In the genomic region with DNA sequence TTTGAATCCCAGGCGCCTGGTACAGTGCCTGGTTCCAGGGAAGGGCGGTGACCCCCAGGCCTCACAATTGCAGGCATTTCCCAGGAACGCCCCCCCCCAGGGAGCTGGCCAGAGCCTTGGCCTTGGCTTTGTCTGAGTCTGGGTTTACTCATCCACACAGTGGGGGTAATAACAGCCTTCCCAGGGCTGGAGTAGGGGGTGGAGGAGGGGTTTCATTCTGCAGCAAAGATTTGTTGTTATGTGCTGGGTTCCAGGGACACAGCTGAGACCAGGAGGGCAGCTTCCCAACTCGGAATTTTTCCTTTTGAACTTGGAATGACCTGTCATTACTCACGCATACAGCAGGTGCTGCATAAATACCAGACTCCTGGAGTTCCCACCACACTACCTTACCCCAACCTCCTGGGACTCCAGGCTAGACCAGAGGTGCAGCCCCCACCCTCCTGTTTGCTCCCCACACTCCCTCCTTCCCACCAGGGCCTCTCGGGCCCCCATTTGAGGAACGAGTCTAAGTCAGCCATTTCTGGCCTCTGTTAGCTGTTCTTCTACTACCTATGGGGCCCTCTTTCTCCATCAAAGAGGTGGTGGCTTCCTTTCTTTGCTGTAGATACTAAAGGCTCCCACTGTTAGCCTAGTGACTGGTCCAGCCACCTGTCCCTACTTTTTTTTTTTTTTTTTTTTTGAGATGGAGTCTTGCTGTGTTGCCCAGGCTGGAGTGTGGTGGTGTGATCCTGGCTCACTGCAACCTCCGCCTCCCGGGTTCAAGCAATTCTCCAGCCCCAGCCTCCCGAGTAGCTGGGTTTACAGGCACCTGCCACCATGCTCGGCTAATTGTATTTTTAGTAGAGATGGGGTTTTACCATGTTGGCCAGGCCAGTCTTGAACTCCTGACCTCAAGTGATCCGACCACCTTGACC, we compare ENCODE assay signal across 8 cellular contexts. TPM values are rescaled to one million over a fixed set of nuclear protein-coding genes. Genes with fewer than 3 reads are reported as not detected.
DNase-seq lines count a peak whose midpoint lies in the region; ATAC-seq and TF ChIP-seq lines count a peak whose summit lies in the region.

No MANE protein-coding gene starts in this region.

- no peaks in the 10 kb centered on the region for H3K9me3 Mint-ChIP-seq in naive thymus-derived CD8-positive, alpha-beta T cell

- H3K36me3 ChIP-seq in BLaER1 treated with 17β-estradiol and CSF1 and Interleukin-3, amounts not matched to agents 10 nM and 100 nM, result peaks cover 0 to 6% (median 0%) of the 10 kb centered on the region in 11 experiments; a peak in 8 of 22 replicates
- no peaks in the 10 kb centered on the region for H3K36me3 ChIP-seq in colonic mucosa

- peak overlapping the region; percentile 54 to 92 (median 83) for H3K4me3 Mint-ChIP-seq in naive thymus-derived CD8-positive, alpha-beta T cell

- TF ChIP-seq RAD21 in Ishikawa (IDR thresholded peaks at IDR 0.05; ENCODE audit: low read depth), result no peak

- H3K4me1 Mint-ChIP-seq in naive thymus-derived CD8-positive, alpha-beta T cell, result peaks cover 38 to 62% (median 59%) of the 10 kb centered on the region in 4 donors

- TF ChIP-seq CTCF in colonic mucosa (IDR thresholded peaks at IDR 0.05), result no peak

- peak overlapping the region; percentile 15 to 80 (median 57); a peak in 20 of 22 replicates for H3K4me2 ChIP-seq in BLaER1 treated with 17β-estradiol and CSF1 and Interleukin-3, amounts not matched to agents 10 nM and 100 nM

- ATAC-seq in naive thymus-derived CD8-positive, alpha-beta T cell, result peak; percentile 34 to 38
- no peak for ATAC-seq in HG02623 (IDR thresholded peaks at IDR 0.05; ENCODE audit: unreplicated experiment)

- peak overlapping the region in 3 of 11 experiments; percentile 7 to 46 (median 9); a peak in 3 of 22 replicates for H3K9ac ChIP-seq in BLaER1 treated with 17β-estradiol and CSF1 and Interleukin-3, amounts not matched to agents 10 nM and 100 nM
- no peak overlapping the region for H3K9ac ChIP-seq in colonic mucosa (ENCODE audit: low read depth in 2 of 2, low read length in 2 of 2)

- peak overlapping the region; percentile 70 to 96 (median 93) for H3K27ac Mint-ChIP-seq in naive thymus-derived CD8-positive, alpha-beta T cell

- peaks cover 27 to 49% (median 43%) of the 10 kb centered on the region in 10 experiments for H3K4me1 ChIP-seq in BLaER1 treated with 17β-estradiol and CSF1 and Interleukin-3, amounts not matched to agents 10 nM and 100 nM
- no peaks in the 10 kb centered on the region for H3K4me1 ChIP-seq in colonic mucosa

- intact Hi-C loops in colonic mucosa (cut with DNase I), result no loop called here

- peak overlapping the region in 5 of 11 experiments; percentile 31 to 56 (median 44); a peak in 7 of 22 replicates for H3K27ac ChIP-seq in BLaER1 treated with 17β-estradiol and CSF1 and Interleukin-3, amounts not matched to agents 10 nM and 100 nM
- H3K27ac ChIP-seq in colonic mucosa, result no peak overlapping the region

- no peaks in the 10 kb centered on the region for H3K9me3 ChIP-seq in BLaER1 treated with 17β-estradiol and CSF1 and Interleukin-3, amounts not matched to agents 10 nM and 100 nM (replicated peaks in 1 of 11)
- no peaks in the 10 kb centered on the region for H3K9me3 ChIP-seq in colonic mucosa

- peak; percentile 40 for DNase-seq in colonic mucosa
- peak in 7 of 10 donors; percentile 23 to 61 (median 29) for DNase-seq in naive thymus-derived CD8-positive, alpha-beta T cell
- no peak for DNase-seq in GF-D8 (lab: John Stamatoyannopoulos, UW)
- no peak for DNase-seq in DMS114 treated with DMSO at 0.1 percent for 48 hours (lab: John Stamatoyannopoulos, UW; ENCODE audit: unreplicated experiment)
- no peak for DNase-seq in NCI-H748 treated with DMSO at 0.1 percent for 48 hours (lab: John Stamatoyannopoulos, UW)

- no peak for TF ChIP-seq EP300 in Ishikawa (IDR thresholded peaks at IDR 0.05; ENCODE audit: borderline replicate concordance)

- POLR2A ChIA-PET in naive thymus-derived CD8-positive, alpha-beta T cell (lab: Charles Lee), result interaction anchor here (0.6 to 2.0 kb wide), 14 partner anchors 8 to 455 kb away, joined by 3 to 10 read pairs (median 3); a partner anchor contains a TSS

- peaks cover 0 to 2% (median 0%) of the 10 kb centered on the region in 5 donors for H3K27me3 Mint-ChIP-seq in naive thymus-derived CD8-positive, alpha-beta T cell

- no peak overlapping the region for H3K4me3 ChIP-seq in BLaER1 treated with 17β-estradiol and CSF1 and Interleukin-3, amounts not matched to agents 10 nM and 100 nM
- H3K4me3 ChIP-seq in colonic mucosa, result no peak overlapping the region

- H3K36me3 Mint-ChIP-seq in naive thymus-derived CD8-positive, alpha-beta T cell, result peaks cover 3 to 13% (median 6%) of the 10 kb centered on the region in 3 donors

- no peaks in the 10 kb centered on the region for H3K27me3 ChIP-seq in BLaER1 treated with 17β-estradiol and CSF1 and Interleukin-3, amounts not matched to agents 10 nM and 100 nM
- peaks cover 4% of the 10 kb centered on the region for H3K27me3 ChIP-seq in colonic mucosa

- peaks cover 0 to 14% (median 5%) of the 10 kb centered on the region in 11 experiments; a peak in 7 of 22 replicates for H4K20me1 ChIP-seq in BLaER1 treated with 17β-estradiol and CSF1 and Interleukin-3, amounts not matched to agents 10 nM and 100 nM

TF ChIP-seq in Ishikawa, 13 proteins besides CTCF, POLR2A, EP300 and RAD21:
- TF ChIP-seq YY1 (IDR thresholded peaks at IDR 0.05; ENCODE audit: low read depth) (no peak), ZBTB7A (IDR thresholded peaks at IDR 0.05; ENCODE audit: low read depth) (no peak), TEAD4 (IDR thresholded peaks at IDR 0.05) (peak; percentile 18; the same call in 1 of the 2 replicates)

RNA-seq across cellular contexts. Expression of a gene that starts 1.6 kb away (rescaled TPM):
- total RNA-seq in colonic mucosa, result 1 to 10 TPM; 3.9 TPM
- 100 to 1,000 TPM; 190 to 196 TPM for total RNA-seq in naive thymus-derived CD8-positive, alpha-beta T cell
- polyA plus RNA-seq in naive thymus-derived CD8-positive, alpha-beta T cell, result 1 to 10 TPM; 1.2 to 3.4 (median 2.0) TPM

RNA-seq across cellular contexts. Expression of a gene that starts 18.3 kb away (rescaled TPM):
- not detected for total RNA-seq in colonic mucosa
- not detected for total RNA-seq in naive thymus-derived CD8-positive, alpha-beta T cell
- not detected for polyA plus RNA-seq in naive thymus-derived CD8-positive, alpha-beta T cell

RNA-seq across cellular contexts. Expression of a gene that starts 34.9 kb away (rescaled TPM):
- total RNA-seq in colonic mucosa, result 1 to 10 TPM; 4.7 to 9.1 TPM
- total RNA-seq in naive thymus-derived CD8-positive, alpha-beta T cell, result 10 to 100 TPM; 64.4 to 65.0 TPM
- 10 to 100 TPM in 1 of 3 donors, 1 to 10 TPM in 2; 4.4 to 30.1 (median 5.6) TPM for polyA plus RNA-seq in naive thymus-derived CD8-positive, alpha-beta T cell

Comparison
In these comparisons a context has a peak if more than half of its experiments do, and no peak if none do; other contexts are left out.
1. DNase-seq: peak in colonic mucosa (single experiment) and naive thymus-derived CD8-positive, alpha-beta T cell (7 of 10); none in GF-D8 (single experiment), DMS114 treated with DMSO at 0.1 percent for 48 hours (single experiment) and NCI-H748 treated with DMSO at 0.1 percent for 48 hours (single experiment).
2. RNA of a gene that starts 1.6 kb away (total RNA-seq): 190 to 196 TPM in naive thymus-derived CD8-positive, alpha-beta T cell; 3.9 TPM in colonic mucosa; every median in the first group is over 10 times any median in the second.
3. RNA of a gene that starts 34.9 kb away (total RNA-seq): 64.4 to 65.0 TPM in naive thymus-derived CD8-positive, alpha-beta T cell; 4.7 to 9.1 TPM in colonic mucosa; every median in the first group is over 4 times any median in the second.